Comparison of ENCODE assay signal across 3 cellular contexts in the genomic region with DNA sequence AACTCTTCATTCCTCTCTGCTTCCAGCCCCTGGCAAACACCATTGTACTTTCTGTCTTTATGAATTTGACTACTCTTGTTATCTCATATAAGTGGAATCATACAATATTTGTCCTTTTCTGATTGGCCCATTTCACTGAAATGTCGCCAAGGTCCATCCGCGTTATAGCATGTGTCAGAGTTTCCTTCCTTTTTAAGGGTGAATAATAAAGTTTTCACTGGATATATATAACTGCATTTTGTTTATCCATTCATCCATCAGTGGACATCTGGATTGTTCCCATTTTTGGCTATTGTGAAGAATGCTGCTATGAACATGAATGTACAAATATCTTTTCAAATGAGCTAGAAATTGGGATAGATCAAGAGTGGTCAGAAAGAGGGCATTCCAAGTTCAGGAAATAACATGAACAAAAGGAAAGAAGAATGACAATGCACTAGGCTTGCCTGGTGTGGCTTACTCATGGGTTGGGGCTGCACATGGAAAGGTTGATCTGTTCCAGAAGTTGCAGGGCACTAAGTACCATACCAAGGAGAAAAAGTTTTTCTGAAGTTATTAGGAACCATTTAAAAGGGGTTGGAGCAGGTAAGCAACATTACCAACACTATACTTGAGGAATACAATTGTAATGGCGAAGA.
A peak's percentile ranks its signal among the peaks of the same experiment; 100 is the strongest.
TF ChIP-seq lines count a peak whose summit lies in the region.

No MANE protein-coding gene starts in this region.

TF ChIP-seq in SK-N-SH, 30 proteins besides CTCF, POLR2A, EP300 and RAD21:
- TF ChIP-seq SMC3 (IDR thresholded peaks at IDR 0.05; ENCODE audit: low read depth, low read length) (no peak), CHD2 (IDR thresholded peaks at IDR 0.05; ENCODE audit: low read length, partially characterized antibody) (no peak), GABPA (IDR thresholded peaks at IDR 0.05; ENCODE audit: low read depth) (no peak), YY1 (IDR thresholded peaks at IDR 0.05; ENCODE audit: low read depth) (no peak)
- TF ChIP-seq, protein P1, sequence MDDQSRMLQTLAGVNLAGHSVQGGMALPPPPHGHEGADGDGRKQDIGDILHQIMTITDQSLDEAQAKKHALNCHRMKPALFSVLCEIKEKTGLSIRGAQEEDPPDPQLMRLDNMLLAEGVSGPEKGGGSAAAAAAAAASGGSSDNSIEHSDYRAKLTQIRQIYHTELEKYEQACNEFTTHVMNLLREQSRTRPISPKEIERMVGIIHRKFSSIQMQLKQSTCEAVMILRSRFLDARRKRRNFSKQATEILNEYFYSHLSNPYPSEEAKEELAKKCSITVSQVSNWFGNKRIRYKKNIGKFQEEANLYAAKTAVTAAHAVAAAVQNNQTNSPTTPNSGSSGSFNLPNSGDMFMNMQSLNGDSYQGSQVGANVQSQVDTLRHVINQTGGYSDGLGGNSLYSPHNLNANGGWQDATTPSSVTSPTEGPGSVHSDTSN (IDR thresholded peaks at IDR 0.05) = no peak
- TF ChIP-seq, protein P2, sequence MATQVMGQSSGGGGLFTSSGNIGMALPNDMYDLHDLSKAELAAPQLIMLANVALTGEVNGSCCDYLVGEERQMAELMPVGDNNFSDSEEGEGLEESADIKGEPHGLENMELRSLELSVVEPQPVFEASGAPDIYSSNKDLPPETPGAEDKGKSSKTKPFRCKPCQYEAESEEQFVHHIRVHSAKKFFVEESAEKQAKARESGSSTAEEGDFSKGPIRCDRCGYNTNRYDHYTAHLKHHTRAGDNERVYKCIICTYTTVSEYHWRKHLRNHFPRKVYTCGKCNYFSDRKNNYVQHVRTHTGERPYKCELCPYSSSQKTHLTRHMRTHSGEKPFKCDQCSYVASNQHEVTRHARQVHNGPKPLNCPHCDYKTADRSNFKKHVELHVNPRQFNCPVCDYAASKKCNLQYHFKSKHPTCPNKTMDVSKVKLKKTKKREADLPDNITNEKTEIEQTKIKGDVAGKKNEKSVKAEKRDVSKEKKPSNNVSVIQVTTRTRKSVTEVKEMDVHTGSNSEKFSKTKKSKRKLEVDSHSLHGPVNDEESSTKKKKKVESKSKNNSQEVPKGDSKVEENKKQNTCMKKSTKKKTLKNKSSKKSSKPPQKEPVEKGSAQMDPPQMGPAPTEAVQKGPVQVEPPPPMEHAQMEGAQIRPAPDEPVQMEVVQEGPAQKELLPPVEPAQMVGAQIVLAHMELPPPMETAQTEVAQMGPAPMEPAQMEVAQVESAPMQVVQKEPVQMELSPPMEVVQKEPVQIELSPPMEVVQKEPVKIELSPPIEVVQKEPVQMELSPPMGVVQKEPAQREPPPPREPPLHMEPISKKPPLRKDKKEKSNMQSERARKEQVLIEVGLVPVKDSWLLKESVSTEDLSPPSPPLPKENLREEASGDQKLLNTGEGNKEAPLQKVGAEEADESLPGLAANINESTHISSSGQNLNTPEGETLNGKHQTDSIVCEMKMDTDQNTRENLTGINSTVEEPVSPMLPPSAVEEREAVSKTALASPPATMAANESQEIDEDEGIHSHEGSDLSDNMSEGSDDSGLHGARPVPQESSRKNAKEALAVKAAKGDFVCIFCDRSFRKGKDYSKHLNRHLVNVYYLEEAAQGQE (IDR thresholded peaks at IDR 0.05; ENCODE audit: low read depth, low read length) = no peak
- TF ChIP-seq, protein P3, sequence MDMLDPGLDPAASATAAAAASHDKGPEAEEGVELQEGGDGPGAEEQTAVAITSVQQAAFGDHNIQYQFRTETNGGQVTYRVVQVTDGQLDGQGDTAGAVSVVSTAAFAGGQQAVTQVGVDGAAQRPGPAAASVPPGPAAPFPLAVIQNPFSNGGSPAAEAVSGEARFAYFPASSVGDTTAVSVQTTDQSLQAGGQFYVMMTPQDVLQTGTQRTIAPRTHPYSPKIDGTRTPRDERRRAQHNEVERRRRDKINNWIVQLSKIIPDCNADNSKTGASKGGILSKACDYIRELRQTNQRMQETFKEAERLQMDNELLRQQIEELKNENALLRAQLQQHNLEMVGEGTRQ (IDR thresholded peaks at IDR 0.05; ENCODE audit: borderline replicate concordance, low read depth, low read length) = no peak

TF ChIP-seq in SK-N-SH treated with all-trans-retinoic acid at 6 μM for 48 hours, 23 proteins besides CTCF, POLR2A, EP300 and RAD21:
- TF ChIP-seq PPARA (CRISPR knock-in tag; IDR thresholded peaks at IDR 0.05; ENCODE audit: borderline replicate concordance) = no peak
- no peak for TF ChIP-seq ZNF70 (CRISPR knock-in tag; IDR thresholded peaks at IDR 0.05)
- no peak for TF ChIP-seq RARB (CRISPR knock-in tag; IDR thresholded peaks at IDR 0.05)
- TF ChIP-seq ZFP3 (CRISPR knock-in tag; IDR thresholded peaks at IDR 0.05) = no peak
- TF ChIP-seq ISL1 (CRISPR knock-in tag; IDR thresholded peaks at IDR 0.05) = no peak
- TF ChIP-seq ZFP30 (CRISPR knock-in tag; IDR thresholded peaks at IDR 0.05) = no peak
- no peak for TF ChIP-seq ZNF565 (CRISPR knock-in tag; conservative IDR thresholded peaks at IDR 0.05; ENCODE audit: low read depth)
- no peak for TF ChIP-seq SNAI2 (CRISPR knock-in tag; IDR thresholded peaks at IDR 0.05)
- TF ChIP-seq ZNF8 (CRISPR knock-in tag; IDR thresholded peaks at IDR 0.05) = no peak
- TF ChIP-seq TOX (CRISPR knock-in tag; IDR thresholded peaks at IDR 0.05; ENCODE audit: borderline replicate concordance) = no peak
- TF ChIP-seq, protein P4, sequence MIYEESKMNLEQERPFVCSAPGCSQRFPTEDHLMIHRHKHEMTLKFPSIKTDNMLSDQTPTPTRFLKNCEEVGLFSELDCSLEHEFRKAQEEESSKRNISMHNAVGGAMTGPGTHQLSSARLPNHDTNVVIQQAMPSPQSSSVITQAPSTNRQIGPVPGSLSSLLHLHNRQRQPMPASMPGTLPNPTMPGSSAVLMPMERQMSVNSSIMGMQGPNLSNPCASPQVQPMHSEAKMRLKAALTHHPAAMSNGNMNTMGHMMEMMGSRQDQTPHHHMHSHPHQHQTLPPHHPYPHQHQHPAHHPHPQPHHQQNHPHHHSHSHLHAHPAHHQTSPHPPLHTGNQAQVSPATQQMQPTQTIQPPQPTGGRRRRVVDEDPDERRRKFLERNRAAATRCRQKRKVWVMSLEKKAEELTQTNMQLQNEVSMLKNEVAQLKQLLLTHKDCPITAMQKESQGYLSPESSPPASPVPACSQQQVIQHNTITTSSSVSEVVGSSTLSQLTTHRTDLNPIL (CRISPR knock-in tag; IDR thresholded peaks at IDR 0.05; ENCODE audit: low read depth) = no peak
- TF ChIP-seq BACH2 (CRISPR knock-in tag; IDR thresholded peaks at IDR 0.05; ENCODE audit: borderline replicate concordance) = no peak
- TF ChIP-seq ESRRG (CRISPR knock-in tag; IDR thresholded peaks at IDR 0.05) = no peak
- TF ChIP-seq, protein P5, sequence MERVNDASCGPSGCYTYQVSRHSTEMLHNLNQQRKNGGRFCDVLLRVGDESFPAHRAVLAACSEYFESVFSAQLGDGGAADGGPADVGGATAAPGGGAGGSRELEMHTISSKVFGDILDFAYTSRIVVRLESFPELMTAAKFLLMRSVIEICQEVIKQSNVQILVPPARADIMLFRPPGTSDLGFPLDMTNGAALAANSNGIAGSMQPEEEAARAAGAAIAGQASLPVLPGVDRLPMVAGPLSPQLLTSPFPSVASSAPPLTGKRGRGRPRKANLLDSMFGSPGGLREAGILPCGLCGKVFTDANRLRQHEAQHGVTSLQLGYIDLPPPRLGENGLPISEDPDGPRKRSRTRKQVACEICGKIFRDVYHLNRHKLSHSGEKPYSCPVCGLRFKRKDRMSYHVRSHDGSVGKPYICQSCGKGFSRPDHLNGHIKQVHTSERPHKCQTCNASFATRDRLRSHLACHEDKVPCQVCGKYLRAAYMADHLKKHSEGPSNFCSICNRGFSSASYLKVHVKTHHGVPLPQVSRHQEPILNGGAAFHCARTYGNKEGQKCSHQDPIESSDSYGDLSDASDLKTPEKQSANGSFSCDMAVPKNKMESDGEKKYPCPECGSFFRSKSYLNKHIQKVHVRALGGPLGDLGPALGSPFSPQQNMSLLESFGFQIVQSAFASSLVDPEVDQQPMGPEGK (CRISPR knock-in tag; IDR thresholded peaks at IDR 0.05; ENCODE audit: borderline replicate concordance) = no peak
- TF ChIP-seq GLIS3 (CRISPR knock-in tag; IDR thresholded peaks at IDR 0.05) = no peak
- no peak for TF ChIP-seq ARNTL (CRISPR knock-in tag; IDR thresholded peaks at IDR 0.05; ENCODE audit: borderline replicate concordance, low read depth)
- TF ChIP-seq, protein P6, sequence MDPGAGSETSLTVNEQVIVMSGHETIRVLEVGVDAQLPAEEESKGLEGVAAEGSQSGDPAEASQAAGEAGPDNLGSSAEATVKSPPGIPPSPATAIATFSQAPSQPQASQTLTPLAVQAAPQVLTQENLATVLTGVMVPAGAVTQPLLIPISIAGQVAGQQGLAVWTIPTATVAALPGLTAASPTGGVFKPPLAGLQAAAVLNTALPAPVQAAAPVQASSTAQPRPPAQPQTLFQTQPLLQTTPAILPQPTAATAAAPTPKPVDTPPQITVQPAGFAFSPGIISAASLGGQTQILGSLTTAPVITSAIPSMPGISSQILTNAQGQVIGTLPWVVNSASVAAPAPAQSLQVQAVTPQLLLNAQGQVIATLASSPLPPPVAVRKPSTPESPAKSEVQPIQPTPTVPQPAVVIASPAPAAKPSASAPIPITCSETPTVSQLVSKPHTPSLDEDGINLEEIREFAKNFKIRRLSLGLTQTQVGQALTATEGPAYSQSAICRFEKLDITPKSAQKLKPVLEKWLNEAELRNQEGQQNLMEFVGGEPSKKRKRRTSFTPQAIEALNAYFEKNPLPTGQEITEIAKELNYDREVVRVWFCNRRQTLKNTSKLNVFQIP (CRISPR knock-in tag; IDR thresholded peaks at IDR 0.05; ENCODE audit: borderline replicate concordance, low read depth) = no peak

TF ChIP-seq in endothelial cell of umbilical vein, 7 proteins besides CTCF, POLR2A, EP300 and RAD21:
- TF ChIP-seq POLR2AphosphoS5 (IDR thresholded peaks at IDR 0.05; ENCODE audit: insufficient read depth, low read depth, low read length) (no peak), EZH2 (IDR thresholded peaks at IDR 0.05; ENCODE audit: borderline replicate concordance, low read depth, low read length, severe bottlenecking) (no peak), FOS (IDR thresholded peaks at IDR 0.05; ENCODE audit: borderline replicate concordance, insufficient read depth, low read length) (peak; percentile 69), GATA2 (IDR thresholded peaks at IDR 0.05; ENCODE audit: insufficient read depth, insufficient read length, low read depth, low read length) (peak; percentile 63), JUN (IDR thresholded peaks at IDR 0.05; ENCODE audit: borderline replicate concordance, insufficient read depth, insufficient read length, low read depth) (peak; percentile 87), MYC (IDR thresholded peaks at IDR 0.05; ENCODE audit: low read depth, low read length) (peak; percentile 66)
- TF ChIP-seq, protein P7, sequence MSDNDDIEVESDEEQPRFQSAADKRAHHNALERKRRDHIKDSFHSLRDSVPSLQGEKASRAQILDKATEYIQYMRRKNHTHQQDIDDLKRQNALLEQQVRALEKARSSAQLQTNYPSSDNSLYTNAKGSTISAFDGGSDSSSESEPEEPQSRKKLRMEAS (IDR thresholded peaks at IDR 0.05; ENCODE audit: insufficient read depth, insufficient read length) = no peak
